ENCODE assay signal across 9 cellular contexts in genomic region chr2:187497858-187498463, GRCh38. TPM values are rescaled to one million over a fixed set of nuclear protein-coding genes. Genes with fewer than 3 reads are reported as not detected.
DNase-seq lines count a peak whose midpoint lies in the region; ATAC-seq and TF ChIP-seq lines count a peak whose summit lies in the region.
"Had no signal": no experiment of that assay in that cellular context is flagged by ENCODE, and none has a peak within 500 bp of the region (broad histone marks: within the 10 kb centered on the region; RNA-seq: fewer than 3 reads in every experiment).

No MANE protein-coding gene starts in this region.

- DNase-seq in NCI-H510A treated with DMSO at 0.1 percent for 48 hours (lab: John Stamatoyannopoulos, UW) (peak; percentile 32), NCI-H510A (lab: John Stamatoyannopoulos, UW) (no peak), OCI-LY7 (ENCODE audit: low spot score) (peak; percentile 11), esophagus squamous epithelium (lab: John Stamatoyannopoulos, UW) (no peak), thoracic aorta (ENCODE audit: low spot score) (no peak), hypothalamus (lab: John Stamatoyannopoulos, UW) (no peak)
- DNase-seq: NCI-H2081 treated with DMSO at 0.1 percent for 48 hours had no signal

- TF ChIP-seq CTCF in OCI-LY7 (conservative IDR thresholded peaks at IDR 0.05; ENCODE audit: low read length) (peak; percentile 93), esophagus squamous epithelium (IDR thresholded peaks at IDR 0.05) (peak in 4 of 6 experiments; percentile 19 to 42 (median 35)), thoracic aorta (IDR thresholded peaks at IDR 0.05) (peak; percentile 21)

- no TSS peak for BruUV-seq in OCI-LY7 (replicated peaks; lab: Mats Ljungman, UMichigan)

- 9 to 18% methylated on average over 1 of the region's 1 CpG for WGBS in esophagus squamous epithelium, 2 donors

- H3K27me3 ChIP-seq in esophagus squamous epithelium (no peaks in the 10 kb centered on the region), thoracic aorta (replicated peaks; ENCODE audit: insufficient read depth) (no peaks in the 10 kb centered on the region)

- no peak overlapping the region for H2AFZ ChIP-seq in OCI-LY7 (ENCODE audit: low read length)

- H3K4me3 ChIP-seq in OCI-LY7 (ENCODE audit: low read depth, low read length, poor library complexity, severe bottlenecking) (no peak overlapping the region), esophagus squamous epithelium (no peak overlapping the region), thoracic aorta (no peak overlapping the region)

- POLR2A ChIA-PET in OCI-LY7 (lab: Charles Lee) = no interaction called here

- H3K36me3 ChIP-seq in OCI-LY7 (ENCODE audit: insufficient read depth, low read length) (no peaks in the 10 kb centered on the region), esophagus squamous epithelium (peaks cover 0 to 34% (median 0%) of the 10 kb centered on the region in 3 donors), thoracic aorta (no peaks in the 10 kb centered on the region)

- H3K9me2 ChIP-seq in OCI-LY7 (ENCODE audit: insufficient read depth, low read length) = no peaks in the 10 kb centered on the region

- no peaks in the 10 kb centered on the region for H3K79me2 ChIP-seq in OCI-LY7 (ENCODE audit: insufficient read depth, low read depth, low read length)

- intact Hi-C loops in OCI-LY7 (cut with micrococcal nuclease; ENCODE audit: unreplicated experiment) (no loop called here), esophagus squamous epithelium (cut with DNase I) (no loop called here)

- CTCF ChIA-PET in OCI-LY7 (lab: Charles Lee; ENCODE audit: unreplicated experiment) = no interaction called here

- H3K4me1 ChIP-seq in OCI-LY7 (ENCODE audit: insufficient read depth, low read length, poor library complexity, severe bottlenecking) (no peaks in the 10 kb centered on the region), esophagus squamous epithelium (peaks cover 0 to 5% (median 4%) of the 10 kb centered on the region in 3 donors), thoracic aorta (ENCODE audit: control insufficient read depth in 1 of 2, low read depth in 2 of 2) (peaks cover 0 to 7% of the 10 kb centered on the region in 2 donors)

- ATAC-seq in thoracic aorta (ENCODE audit: insufficient number of reproducible peaks, low FRiP score, low read depth) (no peak), GM18511 (IDR thresholded peaks at IDR 0.05; ENCODE audit: unreplicated experiment) (no peak), GM18505 (IDR thresholded peaks at IDR 0.05; ENCODE audit: unreplicated experiment) (no peak)

- no peak overlapping the region for H3K27ac ChIP-seq in OCI-LY7 (ENCODE audit: low read depth, low read length, poor library complexity, severe bottlenecking)
- no peak overlapping the region for H3K27ac ChIP-seq in esophagus squamous epithelium
- no peak overlapping the region for H3K27ac ChIP-seq in thoracic aorta

- no peaks in the 10 kb centered on the region for H4K20me1 ChIP-seq in OCI-LY7 (ENCODE audit: insufficient read depth, low read length)

- TF ChIP-seq POLR2A in esophagus squamous epithelium (IDR thresholded peaks at IDR 0.05) (no peak), GM18505 (IDR thresholded peaks at IDR 0.05; ENCODE audit: borderline replicate concordance, extremely low read depth, insufficient read depth, insufficient read length) (no peak)

- no peak overlapping the region for H3K4me2 ChIP-seq in OCI-LY7 (ENCODE audit: low read length)

- H3K9me3 ChIP-seq in OCI-LY7 (ENCODE audit: low read length) = no peaks in the 10 kb centered on the region
- H3K9me3 ChIP-seq in esophagus squamous epithelium = peaks cover 0 to 9% (median 0%) of the 10 kb centered on the region in 3 donors
- H3K9me3 ChIP-seq in thoracic aorta = no peaks in the 10 kb centered on the region

RNA-seq across cellular contexts. Expression of gene CALCRL, which starts 49.9 kb away (rescaled TPM):
- total RNA-seq in OCI-LY7 (2014; rRNA removed; shearing (Covaris generic)) = not detected in 2 replicates
- total RNA-seq in OCI-LY7 (2022) = not detected in 2 replicates
- 10 to 100 TPM in 3 of 4 donors, 1 to 10 TPM in 1; 7.6 to 39.3 (median 20.2) TPM for total RNA-seq in esophagus squamous epithelium
- total RNA-seq in thoracic aorta = 10 to 100 TPM; 21.8 to 69.1 TPM

RNA-seq across cellular contexts. Expression of gene TFPI, which starts 56.3 kb away (rescaled TPM):
- not detected in 2 replicates for total RNA-seq in OCI-LY7 (2014; rRNA removed; shearing (Covaris generic))
- total RNA-seq in OCI-LY7 (2022) (not detected in 2 replicates), esophagus squamous epithelium (10 to 100 TPM in 2 of 4 donors, 1 to 10 TPM in 2; 3.5 to 89.6 (median 22.5) TPM), thoracic aorta (10 to 100 TPM; 63.5 to 86.8 TPM)

Comparison
In these comparisons a context has a peak if more than half of its experiments do, and no peak if none do; other contexts are left out.
1. DNase-seq: peak in NCI-H510A treated with DMSO at 0.1 percent for 48 hours (single experiment) and OCI-LY7 (single experiment); none in NCI-H510A (single experiment), esophagus squamous epithelium (single experiment), thoracic aorta (single experiment) and hypothalamus (0 of 51).
2. CTCF ChIP-seq: peak in every context shown above with its lines; median percentile 93 in OCI-LY7; 35 in esophagus squamous epithelium; 21 in thoracic aorta.
3. RNA of gene CALCRL, which starts 49.9 kb away (total RNA-seq): 21.8 to 69.1 TPM in thoracic aorta and 7.6 to 39.3 TPM in esophagus squamous epithelium; not detected in OCI-LY7; every median in the first group is over 4 times any median in the second.
4. RNA of gene TFPI, which starts 56.3 kb away (total RNA-seq): 63.5 to 86.8 TPM in thoracic aorta and 3.5 to 89.6 TPM in esophagus squamous epithelium; not detected in OCI-LY7; every median in the first group is over 4 times any median in the second.